Comparison of ENCODE assay signal across 9 cellular contexts in genomic region chr2:219175486-219175885, GRCh38. TPM values are rescaled to one million over a fixed set of nuclear protein-coding genes. Genes with fewer than 3 reads are reported as not detected.
DNase-seq lines count a peak whose midpoint lies in the region; ATAC-seq and TF ChIP-seq lines count a peak whose summit lies in the region.
"Had no signal": no experiment of that assay in that cellular context is flagged by ENCODE, and none has a peak within 500 bp of the region (broad histone marks: within the 10 kb centered on the region; RNA-seq: fewer than 3 reads in every experiment).

No MANE protein-coding gene starts in this region.

- H3K4me1 Mint-ChIP-seq in chondrocyte (ENCODE audit: low read depth): peaks cover 43% of the 10 kb centered on the region
- H3K4me1 Mint-ChIP-seq in natural killer cell treated with Interleukin-12 subunit alpha and Interleukin-12 subunit beta and Interleukin-15 and Interleukin-18, amount 100 ng/mL, for 72 hours (ENCODE audit: low read depth in 2 of 2): peaks cover 40 to 46% of the 10 kb centered on the region in 2 donors

- H3K9ac ChIP-seq in KMS-11: peak overlapping the region; percentile 59; the same call in 1 of the 2 replicates

- TF ChIP-seq CTCF in AG10803 (conservative IDR thresholded peaks at IDR 0.05; ENCODE audit: low read length) (no peak), KMS-11 (conservative IDR thresholded peaks at IDR 0.05; ENCODE audit: low read depth, low read length) (no peak), chondrocyte (IDR thresholded peaks at IDR 0.05) (no peak)

- H3K79me2 ChIP-seq in KMS-11 (ENCODE audit: insufficient read depth, low read depth): peaks cover 29% of the 10 kb centered on the region; the same call in 1 of the 2 replicates

- DNase-seq in AG10803 (ENCODE audit: low read depth): no peak
- DNase-seq in chondrocyte (ENCODE audit: low spot score): no peak
- DNase-seq in natural killer cell treated with Interleukin-12 subunit alpha and Interleukin-12 subunit beta and Interleukin-15 and Interleukin-18, amount 100 ng/mL, for 72 hours (ENCODE audit: low spot score): no peak
- no peak for DNase-seq in mesenteric fat pad (ENCODE audit: low spot score)
- no peak for DNase-seq in NK-92 (lab: John Stamatoyannopoulos, UW; ENCODE audit: unreplicated experiment)
- DNase-seq: SHP77 had no signal

- peaks cover 8% of the 10 kb centered on the region for H3K36me3 Mint-ChIP-seq in chondrocyte (ENCODE audit: low read depth)
- peaks cover 15% of the 10 kb centered on the region for H3K36me3 Mint-ChIP-seq in natural killer cell treated with Interleukin-12 subunit alpha and Interleukin-12 subunit beta and Interleukin-15 and Interleukin-18, amount 100 ng/mL, for 72 hours

- H3K4me2 ChIP-seq in KMS-11: peak overlapping the region; percentile 97

- ATAC-seq in natural killer cell treated with Interleukin-12 subunit alpha and Interleukin-12 subunit beta and Interleukin-15 and Interleukin-18, amount 100 ng/mL, for 72 hours: no peak
- no peak for ATAC-seq in HG02610 (IDR thresholded peaks at IDR 0.05; ENCODE audit: unreplicated experiment)
- no peak for ATAC-seq in GM18519 (IDR thresholded peaks at IDR 0.05; ENCODE audit: low FRiP score, unreplicated experiment)

- no peaks in the 10 kb centered on the region for H3K36me3 ChIP-seq in KMS-11 (ENCODE audit: insufficient read depth)

- no peaks in the 10 kb centered on the region for H3K27me3 ChIP-seq in KMS-11 (ENCODE audit: insufficient read depth, low read depth)

- no peak overlapping the region for H2AFZ ChIP-seq in KMS-11 (ENCODE audit: low read depth)

- H3K27ac ChIP-seq in KMS-11: peak overlapping the region; percentile 81; the same call in 1 of the 2 replicates

- H3K4me1 ChIP-seq in KMS-11 (ENCODE audit: low read depth, poor library complexity, severe bottlenecking): peaks cover 18% of the 10 kb centered on the region

- no peaks in the 10 kb centered on the region for H3K27me3 Mint-ChIP-seq in chondrocyte (ENCODE audit: low read depth)
- H3K27me3 Mint-ChIP-seq in natural killer cell treated with Interleukin-12 subunit alpha and Interleukin-12 subunit beta and Interleukin-15 and Interleukin-18, amount 100 ng/mL, for 72 hours: no peaks in the 10 kb centered on the region

- H4K20me1 ChIP-seq in KMS-11 (ENCODE audit: insufficient read depth): no peaks in the 10 kb centered on the region

- H3K4me3 ChIP-seq in AG10803 (ENCODE audit: low read length): peak overlapping the region; percentile 93
- H3K4me3 ChIP-seq in KMS-11 (IDR thresholded peaks at IDR 0.05; ENCODE audit: insufficient read depth, low read depth, low read length): no peak overlapping the region

- H3K4me3 Mint-ChIP-seq in chondrocyte (ENCODE audit: unreplicated experiment): peak overlapping the region; percentile 96
- H3K4me3 Mint-ChIP-seq in natural killer cell treated with Interleukin-12 subunit alpha and Interleukin-12 subunit beta and Interleukin-15 and Interleukin-18, amount 100 ng/mL, for 72 hours: peak overlapping the region; percentile 85

- peak overlapping the region; percentile 79 for H3K27ac Mint-ChIP-seq in chondrocyte (ENCODE audit: unreplicated experiment)
- peak overlapping the region; percentile 69 to 83 for H3K27ac Mint-ChIP-seq in natural killer cell treated with Interleukin-12 subunit alpha and Interleukin-12 subunit beta and Interleukin-15 and Interleukin-18, amount 100 ng/mL, for 72 hours

- no peaks in the 10 kb centered on the region for H3K9me3 Mint-ChIP-seq in chondrocyte (ENCODE audit: low read depth)
- H3K9me3 Mint-ChIP-seq in natural killer cell treated with Interleukin-12 subunit alpha and Interleukin-12 subunit beta and Interleukin-15 and Interleukin-18, amount 100 ng/mL, for 72 hours: no peaks in the 10 kb centered on the region

RNA-seq across cellular contexts. Expression of gene CNPPD1, which starts 1.2 kb away (rescaled TPM):
- 36.1 to 46.3 TPM (median 43.1 TPM) in 3 replicates for total RNA-seq in chondrocyte
- total RNA-seq in natural killer cell treated with Interleukin-12 subunit alpha and Interleukin-12 subunit beta and Interleukin-15 and Interleukin-18, amount 100 ng/mL, for 72 hours: 10 to 100 TPM; 60.8 to 68.5 TPM
- 82.8 TPM for total RNA-seq in mesenteric fat pad

RNA-seq across cellular contexts. Expression of gene RETREG2, which starts 2.6 kb away (rescaled TPM):
- total RNA-seq in chondrocyte (81.1 to 88.0 TPM (median 85.0 TPM) in 3 replicates), mesenteric fat pad (68.1 TPM)
- 10 to 100 TPM; 69.3 to 79.8 TPM for total RNA-seq in natural killer cell treated with Interleukin-12 subunit alpha and Interleukin-12 subunit beta and Interleukin-15 and Interleukin-18, amount 100 ng/mL, for 72 hours

RNA-seq across cellular contexts. Expression of gene SLC23A3, which starts 5.7 kb away (rescaled TPM):
- total RNA-seq in chondrocyte: 2.0 to 2.7 TPM (median 2.4 TPM) in 3 replicates
- 1 to 10 TPM; 2.4 to 3.3 TPM for total RNA-seq in natural killer cell treated with Interleukin-12 subunit alpha and Interleukin-12 subunit beta and Interleukin-15 and Interleukin-18, amount 100 ng/mL, for 72 hours
- 0.93 TPM for total RNA-seq in mesenteric fat pad

RNA-seq across cellular contexts. Expression of gene NHEJ1, which starts 14.9 kb away (rescaled TPM):
- total RNA-seq in chondrocyte (7.3 to 13.3 TPM (median 12.7 TPM) in 3 replicates), mesenteric fat pad (13.8 TPM)
- 10 to 100 TPM; 17.9 to 18.8 TPM for total RNA-seq in natural killer cell treated with Interleukin-12 subunit alpha and Interleukin-12 subunit beta and Interleukin-15 and Interleukin-18, amount 100 ng/mL, for 72 hours

RNA-seq across cellular contexts. Expression of gene ZFAND2B, which starts 31.1 kb away (rescaled TPM):
- 28.6 to 29.8 TPM (median 29.3 TPM) in 3 replicates for total RNA-seq in chondrocyte
- 10 to 100 TPM; 40.4 to 51.8 TPM for total RNA-seq in natural killer cell treated with Interleukin-12 subunit alpha and Interleukin-12 subunit beta and Interleukin-15 and Interleukin-18, amount 100 ng/mL, for 72 hours
- total RNA-seq in mesenteric fat pad: 31.3 TPM
